In the genomic region with DNA sequence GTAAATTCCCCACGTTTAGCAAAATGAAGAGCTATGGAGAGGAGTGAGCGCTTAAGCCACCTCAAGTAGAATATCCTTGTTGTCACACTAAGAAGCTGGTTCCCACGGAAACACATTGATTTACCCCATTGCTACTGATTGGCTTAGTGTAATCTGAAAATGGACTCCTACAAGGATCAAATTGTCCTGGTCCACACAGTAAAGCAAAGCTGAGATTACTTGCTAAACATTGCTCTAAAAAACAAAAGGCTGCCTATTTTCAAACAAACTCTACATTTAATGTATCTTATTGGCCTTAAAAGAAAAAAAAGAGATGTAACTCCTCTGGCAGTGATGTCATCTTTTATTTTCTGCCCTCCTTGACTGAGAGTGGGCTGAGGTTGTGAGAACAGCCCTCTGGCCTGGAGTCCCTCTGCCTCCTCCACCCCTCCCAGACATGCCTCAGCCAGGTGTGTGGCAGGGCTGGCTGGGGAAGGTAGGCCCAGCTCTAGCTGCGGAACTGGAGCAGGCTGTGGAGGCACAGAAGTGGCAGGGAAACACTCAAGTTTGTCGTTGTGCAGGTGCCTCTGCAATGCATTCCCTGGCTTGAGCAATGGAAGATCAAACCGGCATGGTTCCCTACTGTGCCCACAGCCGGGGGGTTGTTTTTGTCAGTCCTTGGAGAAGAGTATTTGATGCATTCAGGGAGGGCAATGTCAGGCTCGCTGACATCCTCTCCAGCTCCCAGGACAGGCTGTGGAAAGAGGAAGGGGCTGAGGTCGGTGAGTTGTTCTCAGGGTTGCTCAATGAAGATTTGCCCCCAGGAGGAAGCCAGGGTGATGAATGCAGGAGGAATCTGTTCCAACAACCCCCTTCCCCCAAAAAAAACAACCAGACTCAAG, we compare ENCODE assay signal across 8 cellular contexts. TPM values are rescaled to one million over a fixed set of nuclear protein-coding genes. Genes with fewer than 3 reads are reported as not detected.
DNase-seq lines count a peak whose midpoint lies in the region; ATAC-seq and TF ChIP-seq lines count a peak whose summit lies in the region.

No MANE protein-coding gene starts in this region.

- in situ Hi-C loops in Panc1 (cut with HindIII; ENCODE audit: low pct_unique_long_range_greater_than_20kb, low sequenced_read_pairs) = no loop called here

- CTCF ChIA-PET in Panc1 (lab: Charles Lee) = interaction anchor here (1.1 kb wide), 1 partner anchor 578 kb away, joined by 3 read pairs; no protein-coding TSS in a partner anchor

- peaks cover 73% of the 10 kb centered on the region for H3K4me1 Mint-ChIP-seq in chondrocyte (ENCODE audit: low read depth)

- peaks cover 56% of the 10 kb centered on the region for H3K4me1 ChIP-seq in Panc1 (ENCODE audit: control insufficient read depth, insufficient read depth, low read length)
- H3K4me1 ChIP-seq in right lobe of liver = peaks cover 0 to 7% (median 1%) of the 10 kb centered on the region in 4 donors
- H3K4me1 ChIP-seq in thymus (ENCODE audit: control insufficient read depth, insufficient read depth, low read length) = peaks cover 15% of the 10 kb centered on the region

- H3K9me3 Mint-ChIP-seq in chondrocyte (ENCODE audit: low read depth) = no peaks in the 10 kb centered on the region

- H3K9me3 ChIP-seq in Panc1 (ENCODE audit: control insufficient read depth, insufficient read depth, low read depth, low read length) (no peaks in the 10 kb centered on the region), right lobe of liver (no peaks in the 10 kb centered on the region), thymus (ENCODE audit: control insufficient read depth) (no peaks in the 10 kb centered on the region)

- ATAC-seq in Panc1 = peak; percentile 45
- peak; percentile 21 to 44 (median 35) for ATAC-seq in right lobe of liver
- no peak for ATAC-seq in HG03439 (IDR thresholded peaks at IDR 0.05; ENCODE audit: unreplicated experiment)

- H3K27me3 Mint-ChIP-seq in chondrocyte (ENCODE audit: low read depth) = no peaks in the 10 kb centered on the region

- H3K36me3 ChIP-seq in H7 (replicated peaks; ENCODE audit: control insufficient read depth, insufficient read depth, low read length) = peaks cover 18% of the 10 kb centered on the region
- H3K36me3 ChIP-seq in Panc1 (ENCODE audit: control insufficient read depth, insufficient read depth, low read length) = peaks cover 22% of the 10 kb centered on the region
- peaks cover 14 to 51% (median 38%) of the 10 kb centered on the region in 4 donors for H3K36me3 ChIP-seq in right lobe of liver
- peaks cover 53% of the 10 kb centered on the region for H3K36me3 ChIP-seq in thymus (ENCODE audit: control insufficient read depth, insufficient read depth)

- WGBS in right lobe of liver (ENCODE audit: insufficient coverage, low coverage, low lambda C conversion rate, missing lambda C conversion rate) = 60% methylated on average over 6 of the region's 9 CpGs
- WGBS in thymus = 84% methylated on average over 9 of the region's 9 CpGs

- H3K27ac ChIP-seq in Panc1 (ENCODE audit: low read length) (peak overlapping the region; percentile 100), right lobe of liver (peak overlapping the region; percentile 45 to 67 (median 48)), thymus (ENCODE audit: low read depth) (peak overlapping the region; percentile 74)

- DNase-seq in H7 = peak; percentile 69
- DNase-seq in Panc1 (ENCODE audit: low read depth, low spot score) = peak; percentile 69
- DNase-seq in chondrocyte (ENCODE audit: low spot score) = no peak
- DNase-seq in right lobe of liver = peak in 2 of 3 donors; percentile 41 to 57
- DNase-seq in AG20443 (ENCODE audit: low spot score) = no peak
- DNase-seq in amniotic stem cell (lab: John Stamatoyannopoulos, UW) = no peak

- H3K4me3 ChIP-seq in H7 (ENCODE audit: insufficient read depth, low read depth, low read length) (no peak overlapping the region), Panc1 (ENCODE audit: low read depth in 2 of 2, low read length in 2 of 2) (peak overlapping the region in 1 of 2 experiments; percentile 28; a peak in 2 of 4 replicates), right lobe of liver (no peak overlapping the region), thymus (ENCODE audit: low read length) (no peak overlapping the region)

- intact Hi-C loops in Panc1 (cut with micrococcal nuclease; ENCODE audit: unreplicated experiment) (loop anchor here (10.0 kb wide), 1 partner anchor 151 kb away; no protein-coding TSS in a partner anchor), right lobe of liver (cut with DNase I) (no loop called here)

- H3K27me3 ChIP-seq in H7 (ENCODE audit: control insufficient read depth, insufficient read depth, low read length) = no peaks in the 10 kb centered on the region
- H3K27me3 ChIP-seq in Panc1 (ENCODE audit: control insufficient read depth, insufficient read depth, low read length) = no peaks in the 10 kb centered on the region
- H3K27me3 ChIP-seq in right lobe of liver = no peaks in the 10 kb centered on the region
- no peaks in the 10 kb centered on the region for H3K27me3 ChIP-seq in thymus (ENCODE audit: control insufficient read depth, insufficient read depth)

- TF ChIP-seq CTCF in Panc1 (IDR thresholded peaks at IDR 0.05) (no peak), chondrocyte (IDR thresholded peaks at IDR 0.05) (no peak), right lobe of liver (IDR thresholded peaks at IDR 0.05) (no peak)

- peaks cover 49% of the 10 kb centered on the region for H3K36me3 Mint-ChIP-seq in chondrocyte (ENCODE audit: low read depth)

- BruUV-seq in Panc1 (replicated peaks; lab: Mats Ljungman, UMichigan) = no TSS peak

- peak overlapping the region; percentile 99 for H3K27ac Mint-ChIP-seq in chondrocyte (ENCODE audit: unreplicated experiment)

- H3K4me3 Mint-ChIP-seq in chondrocyte (ENCODE audit: unreplicated experiment) = peak overlapping the region; percentile 51

- POLR2A ChIA-PET in Panc1 (lab: Charles Lee) = interaction anchor here (0.6 to 1.7 kb wide), 8 partner anchors 10 to 261 kb away, joined by 3 to 12 read pairs (median 5); a partner anchor contains a TSS

- peak; percentile 67 for TF ChIP-seq POLR2A in right lobe of liver (IDR thresholded peaks at IDR 0.05)

RNA-seq across cellular contexts. Expression of a gene that starts 9.1 kb away (rescaled TPM):
- total RNA-seq in H7 (2014; rRNA removed; shearing (Covaris generic)) = 7.6 and 9.8 TPM in 2 replicates
- total RNA-seq in Panc1 (2021; ENCODE audit: unreplicated experiment) (177 TPM), chondrocyte (201 to 355 TPM (median 330 TPM) in 3 replicates), right lobe of liver (10 to 100 TPM; 25.2 to 86.4 (median 75.2) TPM)
- 108 TPM for polyA plus RNA-seq in Panc1 (2012; ENCODE audit: insufficient read length)
- polyA plus RNA-seq in thymus = 65.8 TPM

Comparison
In these comparisons a context has a peak if more than half of its experiments do, and no peak if none do; other contexts are left out.
1. DNase-seq: peak in H7 (single experiment), Panc1 (single experiment) and right lobe of liver (2 of 3); none in chondrocyte (single experiment), AG20443 (single experiment) and amniotic stem cell (single experiment).
2. H3K27ac ChIP-seq: peak in every context shown above with its lines; median percentile 100 in Panc1; 74 in thymus; 48 in right lobe of liver.